In genomic region chr5:36877667-36878420, GRCh38 we compare ENCODE assay signal across 8 cellular contexts. TPM values are rescaled to one million over a fixed set of nuclear protein-coding genes. Genes with fewer than 3 reads are reported as not detected.
DNase-seq lines count a peak whose midpoint lies in the region; ATAC-seq, FAIRE-seq and TF ChIP-seq lines count a peak whose summit lies in the region.

No MANE protein-coding gene starts in this region.

- POLR2A ChIA-PET in K562 (lab: Yijun Ruan, JAX) = interaction anchor here (0.5 to 3.9 kb wide), 5 partner anchors 8 to 138 kb away, joined by 3 to 31 read pairs (median 5); no protein-coding TSS in a partner anchor

- TF ChIP-seq EP300 in K562 (IDR thresholded peaks at IDR 0.05; ENCODE audit: low read length) = no peak

- CTCF ChIA-PET in K562 (lab: Yijun Ruan, JAX; ENCODE audit: low intra/inter-chr PET ratio) = no interaction called here

- H3K27ac ChIP-seq in K562 (ENCODE audit: extremely low read depth, low read depth, low read length) (peak overlapping the region; percentile 85), substantia nigra (ENCODE audit: low read depth, low read length, poor library complexity, severe bottlenecking) (peak overlapping the region; percentile 97)

- H3K9ac ChIP-seq in K562 (ENCODE audit: insufficient read depth in 1 of 2, low read depth in 2 of 2, low read length in 2 of 2) = peak overlapping the region; percentile 87 to 99

- peak overlapping the region; percentile 98 for H3K4me2 ChIP-seq in K562 (ENCODE audit: insufficient read depth, low read length)

- TSS peak; percentile 42 for BruUV-seq in K562 (replicated peaks; lab: Mats Ljungman, UMichigan)

- WGBS in K562 (ENCODE audit: insufficient coverage, low coverage, missing lambda C conversion rate) = 3% methylated on average over 12 of the region's 12 CpGs

- no peaks in the 10 kb centered on the region for H3K9me1 ChIP-seq in K562 (ENCODE audit: control insufficient read depth, insufficient read depth, low read length)

- no peak for TF ChIP-seq RAD21 in K562 (CRISPR knock-in tag; conservative IDR thresholded peaks at IDR 0.05 in 1 of 2, IDR thresholded peaks at IDR 0.05 in 1 of 2)

- ATAC-seq in GM18511 (IDR thresholded peaks at IDR 0.05; ENCODE audit: unreplicated experiment) (peak; percentile 15), K562 (peak; percentile 7; the same call in 2 of the 3 replicates), GM21619 (IDR thresholded peaks at IDR 0.05; ENCODE audit: unreplicated experiment) (no peak)

- H3K4me1 ChIP-seq in K562 (replicated peaks in 1 of 2; ENCODE audit: control insufficient read depth in 2 of 2, insufficient read depth in 2 of 2, low read length in 2 of 2) = peaks cover 13 to 19% of the 10 kb centered on the region in 2 experiments; a peak in 4 of 5 replicates

- peaks cover 12% of the 10 kb centered on the region; the same call in 1 of the 2 replicates for H4K20me1 ChIP-seq in K562 (replicated peaks; ENCODE audit: control insufficient read depth, insufficient read depth, low read length)

- DNase-seq in AML-193 (lab: John Stamatoyannopoulos, UW) (peak; percentile 16 to 18), NCI-H460 (ENCODE audit: extremely low read depth, low read depth) (peak; percentile 28), K562 (ENCODE audit: extremely low read depth in 1 of 4, low spot score in 3 of 4) (peak in 2 of 4 experiments; percentile 45 to 59), left kidney (ENCODE audit: low read depth, low spot score) (peak; percentile 54), substantia nigra (lab: John Stamatoyannopoulos, UW) (no peak)
- no peak for DNase-seq in stimulated activated CD4-positive, alpha-beta T cell treated with anti-CD3 and anti-CD28 coated beads, Interleukin-1b, Interleukin-23, amount 100 ng/mL, for 48 hours

- no peaks in the 10 kb centered on the region; the same call in 2 of the 3 replicates for H3K36me3 ChIP-seq in K562 (ENCODE audit: control insufficient read depth, insufficient read depth, low read length)

- no peaks in the 10 kb centered on the region for H3K9me3 ChIP-seq in K562 (replicated peaks; ENCODE audit: control insufficient read depth, insufficient read depth, low read depth, low read length)

- H3K79me2 ChIP-seq in K562 (ENCODE audit: control insufficient read depth, insufficient read depth, low read length) = peaks cover 99% of the 10 kb centered on the region

- no peak for TF ChIP-seq CTCF in K562 (IDR thresholded peaks at IDR 0.05 in 2 of 3, conservative IDR thresholded peaks at IDR 0.05 in 1 of 3; ENCODE audit: insufficient read depth in 2 of 3, low read depth in 1 of 3, low read length in 3 of 3)

- H2AFZ ChIP-seq in K562 (ENCODE audit: low read depth, low read length) = peak overlapping the region; percentile 76

- no peak for TF ChIP-seq POLR2A in K562 (conservative IDR thresholded peaks at IDR 0.05)

- no peaks in the 10 kb centered on the region for H3K27me3 ChIP-seq in K562 (ENCODE audit: control insufficient read depth in 2 of 2, insufficient read depth in 2 of 2, low read length in 2 of 2)

- peak; percentile 35 for FAIRE-seq in K562 (lab: Jason Lieb, UNC)

- intact Hi-C loops in K562 (cut with micrococcal nuclease) = loop anchor here (10.0 kb wide), 2 partner anchors 497 to 643 kb away; partner anchors contain the start of genes NUP155 and WDR70

- in situ Hi-C loops in K562 (cut with MboI) = no loop called here

- peak overlapping the region; percentile 93 for H3K4me3 ChIP-seq in K562

TF ChIP-seq in K562, 482 proteins besides CTCF, POLR2A, EP300 and RAD21 (continues in another document):
- no peak for TF ChIP-seq MCM7 (IDR thresholded peaks at IDR 0.05)
- no peak for TF ChIP-seq TCF7L2 (IDR thresholded peaks at IDR 0.05; ENCODE audit: low read depth, low read length)
- no peak for TF ChIP-seq RBBP5 (IDR thresholded peaks at IDR 0.05; ENCODE audit: borderline replicate concordance, insufficient read depth, low read length, poor library complexity, severe bottlenecking)
- no peak for TF ChIP-seq DACH1 (IDR thresholded peaks at IDR 0.05; ENCODE audit: partially characterized antibody)
- no peak for TF ChIP-seq GTF2F1 (IDR thresholded peaks at IDR 0.05; ENCODE audit: low read depth, low read length)
- no peak for TF ChIP-seq CLOCK (CRISPR knock-in tag; IDR thresholded peaks at IDR 0.05; ENCODE audit: borderline replicate concordance)
- TF ChIP-seq NFE2L1 (tag; IDR thresholded peaks at IDR 0.05; ENCODE audit: borderline replicate concordance, low read depth) = no peak
- no peak for TF ChIP-seq ARID1B (IDR thresholded peaks at IDR 0.05)
- no peak for TF ChIP-seq JUND (IDR thresholded peaks at IDR 0.05; ENCODE audit: borderline replicate concordance, low read depth, low read length)
- TF ChIP-seq JUND (tag; IDR thresholded peaks at IDR 0.05; ENCODE audit: borderline replicate concordance, low read depth, low read length) = no peak
- no peak for TF ChIP-seq PCBP1 (IDR thresholded peaks at IDR 0.05; ENCODE audit: low read depth, low read length, poor library complexity, severe bottlenecking)
- TF ChIP-seq ZNF518B (CRISPR knock-in tag; IDR thresholded peaks at IDR 0.05) = no peak
- no peak for TF ChIP-seq ZNF146 (CRISPR knock-in tag; IDR thresholded peaks at IDR 0.05; ENCODE audit: unreplicated experiment)
- TF ChIP-seq HCFC1 (IDR thresholded peaks at IDR 0.05; ENCODE audit: low read depth, low read length) = no peak

RNA-seq across cellular contexts. Expression of gene NIPBL, which starts 1.3 kb away (rescaled TPM):
- total RNA-seq in NCI-H460 (2014; rRNA removed; shearing (Covaris generic)) = 15.7 and 17.1 TPM in 2 replicates
- 6.0 and 8.1 TPM in 2 replicates for polyA plus RNA-seq in NCI-H460 (2014; cell fraction: nucleus; rRNA removed)
- 63.5 and 179 TPM in 2 replicates for total RNA-seq in K562 (2011; cell fraction: chromatin; rRNA removed; ENCODE audit: low replicate concordance)
- 22.7 and 38.0 TPM in 2 replicates for total RNA-seq in K562 (2011; cell fraction: nucleolus; rRNA removed)
- total RNA-seq in K562 (2011; cell fraction: nucleoplasm; rRNA removed) = 72.7 and 138 TPM in 2 replicates
- total RNA-seq in K562 (2014; rRNA removed) (26.1 and 27.9 TPM in 2 replicates), K562 (2014; rRNA removed; fragmentation: Illumina TruSeq; extraction: Trizol) (38.9 and 48.7 TPM in 2 replicates), K562 (2015; rRNA removed; fragmentation: Illumina TruSeq; extraction: Trizol) (37.9 and 42.3 TPM in 2 replicates), K562 (2021) (56.7 and 56.9 TPM in 2 replicates)
- polyA plus RNA-seq in K562 (2011; rRNA removed) (45.0 and 50.6 TPM in 2 replicates), K562 (2014; fragmentation: Illumina TruSeq; extraction: Trizol) (31.6 and 39.1 TPM in 2 replicates), K562 (2014; fragmentation: Nextera tagmentation; extraction: Ambion mirVana) (10 to 100 TPM; 12.9 to 15.6 TPM), K562 (2014; rRNA removed) (20.8 and 26.2 TPM in 2 replicates)
- 28.7 and 31.9 TPM in 2 replicates for polyA plus RNA-seq in K562 (2011; cell fraction: cytosol; rRNA removed)
- polyA plus RNA-seq in K562 (2011; cell fraction: nucleus; rRNA removed) = 93.7 and 95.8 TPM in 2 replicates
- polyA plus RNA-seq in K562 (2012) = 25.7 and 27.0 TPM in 2 replicates
- 186 and 237 TPM in 2 replicates for polyA minus RNA-seq in K562 (2011; rRNA and poly(A)+ RNA removed)
- 43.8 and 51.4 TPM in 2 replicates for polyA minus RNA-seq in K562 (2011; cell fraction: cytosol; rRNA and poly(A)+ RNA removed)
- polyA minus RNA-seq in K562 (2011; cell fraction: nucleus; rRNA and poly(A)+ RNA removed) = 75.4 and 141 TPM in 2 replicates

Comparison
In these comparisons a context has a peak if more than half of its experiments do, and no peak if none do; other contexts are left out.
1. DNase-seq: peak in AML-193 (2 of 2), NCI-H460 (single experiment) and left kidney (single experiment); none in substantia nigra (0 of 49) and stimulated activated CD4-positive, alpha-beta T cell treated with anti-CD3 and anti-CD28 coated beads, Interleukin-1b, Interleukin-23, amount 100 ng/mL, for 48 hours (single experiment).